1 cellular context compared by ENCODE assay signal in the genomic region with DNA sequence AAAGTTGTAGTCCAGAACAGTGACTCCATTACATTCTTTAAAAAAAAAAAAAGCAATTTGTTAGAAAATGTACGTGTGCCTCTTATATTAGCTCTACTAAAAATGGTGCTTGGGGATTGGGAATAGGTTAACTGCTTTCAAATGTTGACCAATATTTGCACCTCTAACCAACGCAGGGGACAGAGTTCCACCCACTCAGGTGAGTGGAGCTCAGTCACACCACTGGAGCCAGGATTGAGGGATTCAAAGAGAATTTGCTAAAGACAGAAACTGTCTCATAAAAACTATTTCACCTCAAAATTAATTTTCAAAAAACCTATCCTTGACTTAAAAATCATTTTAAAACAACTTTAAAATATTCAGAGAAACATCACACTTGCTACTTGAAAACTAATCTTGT.
TF ChIP-seq lines count a peak whose summit lies in the region.

No MANE protein-coding gene starts in this region.

TF ChIP-seq in A549, 52 proteins besides CTCF, POLR2A, EP300 and RAD21 (continued from another document):
- TF ChIP-seq, protein P1, sequence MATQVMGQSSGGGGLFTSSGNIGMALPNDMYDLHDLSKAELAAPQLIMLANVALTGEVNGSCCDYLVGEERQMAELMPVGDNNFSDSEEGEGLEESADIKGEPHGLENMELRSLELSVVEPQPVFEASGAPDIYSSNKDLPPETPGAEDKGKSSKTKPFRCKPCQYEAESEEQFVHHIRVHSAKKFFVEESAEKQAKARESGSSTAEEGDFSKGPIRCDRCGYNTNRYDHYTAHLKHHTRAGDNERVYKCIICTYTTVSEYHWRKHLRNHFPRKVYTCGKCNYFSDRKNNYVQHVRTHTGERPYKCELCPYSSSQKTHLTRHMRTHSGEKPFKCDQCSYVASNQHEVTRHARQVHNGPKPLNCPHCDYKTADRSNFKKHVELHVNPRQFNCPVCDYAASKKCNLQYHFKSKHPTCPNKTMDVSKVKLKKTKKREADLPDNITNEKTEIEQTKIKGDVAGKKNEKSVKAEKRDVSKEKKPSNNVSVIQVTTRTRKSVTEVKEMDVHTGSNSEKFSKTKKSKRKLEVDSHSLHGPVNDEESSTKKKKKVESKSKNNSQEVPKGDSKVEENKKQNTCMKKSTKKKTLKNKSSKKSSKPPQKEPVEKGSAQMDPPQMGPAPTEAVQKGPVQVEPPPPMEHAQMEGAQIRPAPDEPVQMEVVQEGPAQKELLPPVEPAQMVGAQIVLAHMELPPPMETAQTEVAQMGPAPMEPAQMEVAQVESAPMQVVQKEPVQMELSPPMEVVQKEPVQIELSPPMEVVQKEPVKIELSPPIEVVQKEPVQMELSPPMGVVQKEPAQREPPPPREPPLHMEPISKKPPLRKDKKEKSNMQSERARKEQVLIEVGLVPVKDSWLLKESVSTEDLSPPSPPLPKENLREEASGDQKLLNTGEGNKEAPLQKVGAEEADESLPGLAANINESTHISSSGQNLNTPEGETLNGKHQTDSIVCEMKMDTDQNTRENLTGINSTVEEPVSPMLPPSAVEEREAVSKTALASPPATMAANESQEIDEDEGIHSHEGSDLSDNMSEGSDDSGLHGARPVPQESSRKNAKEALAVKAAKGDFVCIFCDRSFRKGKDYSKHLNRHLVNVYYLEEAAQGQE (IDR thresholded peaks at IDR 0.05) = no peak
- TF ChIP-seq, protein P2, sequence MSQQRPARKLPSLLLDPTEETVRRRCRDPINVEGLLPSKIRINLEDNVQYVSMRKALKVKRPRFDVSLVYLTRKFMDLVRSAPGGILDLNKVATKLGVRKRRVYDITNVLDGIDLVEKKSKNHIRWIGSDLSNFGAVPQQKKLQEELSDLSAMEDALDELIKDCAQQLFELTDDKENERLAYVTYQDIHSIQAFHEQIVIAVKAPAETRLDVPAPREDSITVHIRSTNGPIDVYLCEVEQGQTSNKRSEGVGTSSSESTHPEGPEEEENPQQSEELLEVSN (IDR thresholded peaks at IDR 0.05; ENCODE audit: borderline replicate concordance, low read depth) = no peak
- TF ChIP-seq MAFK (IDR thresholded peaks at IDR 0.05; ENCODE audit: partially characterized antibody) (no peak), CHD2 (IDR thresholded peaks at IDR 0.05; ENCODE audit: low read length, partially characterized antibody) (no peak), ZNF302 (CRISPR knock-in tag; IDR thresholded peaks at IDR 0.05) (no peak), CBX8 (IDR thresholded peaks at IDR 0.05) (no peak), HEYL (CRISPR knock-in tag; IDR thresholded peaks at IDR 0.05) (no peak), RNF2 (IDR thresholded peaks at IDR 0.05; ENCODE audit: borderline replicate concordance, low read depth) (no peak), CEBPB (IDR thresholded peaks at IDR 0.05) (no peak)
- TF ChIP-seq, protein P3, sequence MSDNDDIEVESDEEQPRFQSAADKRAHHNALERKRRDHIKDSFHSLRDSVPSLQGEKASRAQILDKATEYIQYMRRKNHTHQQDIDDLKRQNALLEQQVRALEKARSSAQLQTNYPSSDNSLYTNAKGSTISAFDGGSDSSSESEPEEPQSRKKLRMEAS (IDR thresholded peaks at IDR 0.05) = no peak
TF ChIP-seq in A549: peak in this region for 0.
